In genomic region chr2:111024496-111024895, GRCh38 we compare ENCODE assay signal across 1 cellular context.
TF ChIP-seq lines count a peak whose summit lies in the region.

No MANE protein-coding gene starts in this region.

TF ChIP-seq in WTC11, 78 proteins besides CTCF, POLR2A, EP300 and RAD21 (continued from another document):
- TF ChIP-seq ERG (CRISPR knock-in tag; IDR thresholded peaks at IDR 0.05): no peak
- no peak for TF ChIP-seq E2F4 (CRISPR knock-in tag; IDR thresholded peaks at IDR 0.05; ENCODE audit: borderline replicate concordance, low read depth)
- no peak for TF ChIP-seq ATF3 (CRISPR knock-in tag; conservative IDR thresholded peaks at IDR 0.05)
- no peak for TF ChIP-seq E2F1 (CRISPR knock-in tag; IDR thresholded peaks at IDR 0.05)
